8 cellular contexts compared by ENCODE assay signal in genomic region chr3:8110966-8111798, GRCh38.
A peak's percentile ranks its signal among the peaks of the same experiment; 100 is the strongest.
DNase-seq lines count a peak whose midpoint lies in the region; ATAC-seq and TF ChIP-seq lines count a peak whose summit lies in the region.

No MANE protein-coding gene starts in this region.

- H3K9me3 ChIP-seq in body of pancreas, result no peaks in the 10 kb centered on the region

- H3K4me1 Mint-ChIP-seq in T-helper 2 cell treated with Interferon-gamma antibody and Interleukin-4, amounts not matched to agents 5 μg/mL and 100 μg/mL, for 36 hours (ENCODE audit: low read depth), result peaks cover 2% of the 10 kb centered on the region

- no peak overlapping the region for H3K27ac Mint-ChIP-seq in T-helper 2 cell treated with Interferon-gamma antibody and Interleukin-4, amounts not matched to agents 5 μg/mL and 100 μg/mL, for 36 hours

- no peaks in the 10 kb centered on the region for H3K36me3 Mint-ChIP-seq in T-helper 2 cell treated with Interferon-gamma antibody and Interleukin-4, amounts not matched to agents 5 μg/mL and 100 μg/mL, for 36 hours (ENCODE audit: low read depth)

- 18 to 20% methylated on average over 14 of the region's 14 CpGs for WGBS in body of pancreas, 2 donors

- peak; percentile 32 for DNase-seq in NCI-H510A treated with DMSO at 0.1 percent for 48 hours (lab: John Stamatoyannopoulos, UW)
- no peak for DNase-seq in NCI-H510A (lab: John Stamatoyannopoulos, UW)
- peak; percentile 73 for DNase-seq in MV-4-11 (lab: John Stamatoyannopoulos, UW)
- DNase-seq in T-helper 2 cell treated with Interferon-gamma antibody and Interleukin-4, amounts not matched to agents 5 μg/mL and 100 μg/mL, for 36 hours (ENCODE audit: low spot score), result peak; percentile 25
- peak; percentile 38 to 56 (median 54) for DNase-seq in body of pancreas
- DNase-seq in iPS-NIHi11 (ENCODE audit: low spot score), result peak; percentile 70
- peak; percentile 28 to 72 (median 48) for DNase-seq in stimulated activated CD4-positive, alpha-beta T cell treated with anti-CD3 and anti-CD28 coated beads, Interleukin-12 subunit alpha, Interleukin-12 subunit beta, amount 100 ng/mL, for 48 hours (ENCODE audit: low read depth in 2 of 3, low spot score in 1 of 3)

- H3K9me3 Mint-ChIP-seq in T-helper 2 cell treated with Interferon-gamma antibody and Interleukin-4, amounts not matched to agents 5 μg/mL and 100 μg/mL, for 36 hours, result no peaks in the 10 kb centered on the region

- intact Hi-C loops in body of pancreas (cut with DNase I), result no loop called here

- no peak overlapping the region for H3K4me3 ChIP-seq in body of pancreas

- H3K27me3 ChIP-seq in body of pancreas, result no peaks in the 10 kb centered on the region

- H3K36me3 ChIP-seq in body of pancreas (replicated peaks in 1 of 2; ENCODE audit: insufficient read depth in 1 of 2, low read depth in 2 of 2), result no peaks in the 10 kb centered on the region

- no peaks in the 10 kb centered on the region for H3K4me1 ChIP-seq in body of pancreas

- peak overlapping the region; percentile 47 for H3K4me3 Mint-ChIP-seq in T-helper 2 cell treated with Interferon-gamma antibody and Interleukin-4, amounts not matched to agents 5 μg/mL and 100 μg/mL, for 36 hours

- ATAC-seq in HG02610 (IDR thresholded peaks at IDR 0.05; ENCODE audit: unreplicated experiment) (peak; percentile 95), body of pancreas (peak; percentile 86)

- no peak overlapping the region for H3K27ac ChIP-seq in body of pancreas

- no peaks in the 10 kb centered on the region for H3K27me3 Mint-ChIP-seq in T-helper 2 cell treated with Interferon-gamma antibody and Interleukin-4, amounts not matched to agents 5 μg/mL and 100 μg/mL, for 36 hours (ENCODE audit: low read depth)

- peak; percentile 31 to 79 (median 62) for TF ChIP-seq CTCF in body of pancreas (IDR thresholded peaks at IDR 0.05)

- TF ChIP-seq POLR2A in body of pancreas (IDR thresholded peaks at IDR 0.05), result no peak
